In genomic region chr2:156341482-156342251, GRCh38 we compare ENCODE assay signal across 1 cellular context.
A peak's percentile ranks its signal among the peaks of the same experiment; 100 is the strongest.
TF ChIP-seq lines count a peak whose summit lies in the region.

No MANE protein-coding gene starts in this region.

TF ChIP-seq in GM12878, 131 proteins besides CTCF, POLR2A, EP300 and RAD21 (continued from another document and continues in another):
- TF ChIP-seq, protein P1, sequence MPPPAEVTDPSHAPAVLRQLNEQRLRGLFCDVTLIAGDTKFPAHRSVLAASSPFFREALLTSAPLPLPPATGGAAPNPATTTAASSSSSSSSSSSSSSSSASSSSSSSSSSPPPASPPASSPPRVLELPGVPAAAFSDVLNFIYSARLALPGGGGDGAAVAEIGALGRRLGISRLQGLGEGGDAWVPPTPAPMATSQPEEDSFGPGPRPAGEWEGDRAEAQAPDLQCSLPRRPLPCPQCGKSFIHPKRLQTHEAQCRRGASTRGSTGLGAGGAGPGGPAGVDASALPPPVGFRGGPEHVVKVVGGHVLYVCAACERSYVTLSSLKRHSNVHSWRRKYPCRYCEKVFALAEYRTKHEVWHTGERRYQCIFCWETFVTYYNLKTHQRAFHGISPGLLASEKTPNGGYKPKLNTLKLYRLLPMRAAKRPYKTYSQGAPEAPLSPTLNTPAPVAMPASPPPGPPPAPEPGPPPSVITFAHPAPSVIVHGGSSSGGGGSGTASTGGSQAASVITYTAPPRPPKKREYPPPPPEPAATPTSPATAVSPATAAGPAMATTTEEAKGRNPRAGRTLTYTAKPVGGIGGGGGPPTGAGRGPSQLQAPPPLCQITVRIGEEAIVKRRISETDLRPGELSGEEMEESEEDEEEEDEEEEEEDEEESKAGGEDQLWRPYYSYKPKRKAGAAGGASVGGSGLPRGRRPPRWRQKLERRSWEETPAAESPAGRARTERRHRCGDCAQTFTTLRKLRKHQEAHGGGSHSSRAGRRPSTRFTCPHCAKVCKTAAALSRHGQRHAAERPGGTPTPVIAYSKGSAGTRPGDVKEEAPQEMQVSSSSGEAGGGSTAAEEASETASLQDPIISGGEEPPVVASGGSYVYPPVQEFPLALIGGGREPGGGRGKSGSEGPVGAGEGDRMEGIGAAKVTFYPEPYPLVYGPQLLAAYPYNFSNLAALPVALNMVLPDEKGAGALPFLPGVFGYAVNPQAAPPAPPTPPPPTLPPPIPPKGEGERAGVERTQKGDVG (CRISPR knock-in tag; IDR thresholded peaks at IDR 0.05) = no peak
- TF ChIP-seq RBBP5 (conservative IDR thresholded peaks at IDR 0.05) (0 out of 2 replicates have a peak, but pooled peaks have one; percentile 38), E4F1 (IDR thresholded peaks at IDR 0.05; ENCODE audit: borderline replicate concordance, partially characterized antibody) (no peak), TCF12 (IDR thresholded peaks at IDR 0.05; ENCODE audit: low read depth, low read length) (0 out of 2 replicates have a peak, but pooled peaks have one; percentile 4), POLR2AphosphoS2 (IDR thresholded peaks at IDR 0.05; ENCODE audit: low read depth, low read length) (peak; percentile 84), CHD1 (IDR thresholded peaks at IDR 0.05; ENCODE audit: low read depth, low read length) (peak; percentile 52; the same call in 1 of the 2 replicates), TARDBP (IDR thresholded peaks at IDR 0.05; ENCODE audit: borderline replicate concordance) (no peak; the same call in 1 of the 2 replicates), CHD2 (IDR thresholded peaks at IDR 0.05; ENCODE audit: borderline replicate concordance, low read depth, low read length) (peak; percentile 9; the same call in 1 of the 2 replicates), BHLHE40 (IDR thresholded peaks at IDR 0.05; ENCODE audit: borderline replicate concordance in 1 of 2, low read depth in 2 of 2, low read length in 1 of 2) (peak; percentile 69 to 86; a peak in 3 of 4 replicates), ZNF24 (IDR thresholded peaks at IDR 0.05) (no peak), NBN (IDR thresholded peaks at IDR 0.05) (peak; percentile 86), BRCA1 (IDR thresholded peaks at IDR 0.05; ENCODE audit: low read depth, low read length) (no peak), NFYA (IDR thresholded peaks at IDR 0.05; ENCODE audit: borderline replicate concordance, low read depth, low read length) (no peak), SP1 (IDR thresholded peaks at IDR 0.05; ENCODE audit: low read depth, low read length) (no peak), STAT1 (conservative IDR thresholded peaks at IDR 0.05) (no peak; the same call in 1 of the 2 replicates), ATF2 (IDR thresholded peaks at IDR 0.05; ENCODE audit: low read length) (no peak; the same call in 1 of the 2 replicates), REST (IDR thresholded peaks at IDR 0.05; ENCODE audit: low read depth, low read length) (no peak), SPI1 (IDR thresholded peaks at IDR 0.05; ENCODE audit: borderline replicate concordance, insufficient read depth, low read depth, low read length) (peak; percentile 8; the same call in 1 of the 2 replicates), SIN3A (IDR thresholded peaks at IDR 0.05; ENCODE audit: low read depth, low read length) (peak; percentile 44; the same call in 1 of the 2 replicates), RAD51 (IDR thresholded peaks at IDR 0.05) (peak; percentile 28; the same call in 1 of the 2 replicates), RELB (IDR thresholded peaks at IDR 0.05; ENCODE audit: low read depth) (peak; percentile 81; the same call in 1 of the 2 replicates), MYB (IDR thresholded peaks at IDR 0.05; ENCODE audit: borderline replicate concordance, low read depth, low read length) (no peak), NFXL1 (IDR thresholded peaks at IDR 0.05; ENCODE audit: borderline replicate concordance) (no peak), RUNX3 (IDR thresholded peaks at IDR 0.05; ENCODE audit: low read length) (peak; percentile 20), SREBF1 (IDR thresholded peaks at IDR 0.05; ENCODE audit: low read length) (no peak), ZNF384 (IDR thresholded peaks at IDR 0.05; ENCODE audit: borderline replicate concordance, low read depth, low read length) (no peak)
- TF ChIP-seq, protein P2, sequence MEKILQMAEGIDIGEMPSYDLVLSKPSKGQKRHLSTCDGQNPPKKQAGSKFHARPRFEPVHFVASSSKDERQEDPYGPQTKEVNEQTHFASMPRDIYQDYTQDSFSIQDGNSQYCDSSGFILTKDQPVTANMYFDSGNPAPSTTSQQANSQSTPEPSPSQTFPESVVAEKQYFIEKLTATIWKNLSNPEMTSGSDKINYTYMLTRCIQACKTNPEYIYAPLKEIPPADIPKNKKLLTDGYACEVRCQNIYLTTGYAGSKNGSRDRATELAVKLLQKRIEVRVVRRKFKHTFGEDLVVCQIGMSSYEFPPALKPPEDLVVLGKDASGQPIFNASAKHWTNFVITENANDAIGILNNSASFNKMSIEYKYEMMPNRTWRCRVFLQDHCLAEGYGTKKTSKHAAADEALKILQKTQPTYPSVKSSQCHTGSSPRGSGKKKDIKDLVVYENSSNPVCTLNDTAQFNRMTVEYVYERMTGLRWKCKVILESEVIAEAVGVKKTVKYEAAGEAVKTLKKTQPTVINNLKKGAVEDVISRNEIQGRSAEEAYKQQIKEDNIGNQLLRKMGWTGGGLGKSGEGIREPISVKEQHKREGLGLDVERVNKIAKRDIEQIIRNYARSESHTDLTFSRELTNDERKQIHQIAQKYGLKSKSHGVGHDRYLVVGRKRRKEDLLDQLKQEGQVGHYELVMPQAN (conservative IDR thresholded peaks at IDR 0.05) = peak; percentile 71; the same call in 1 of the 2 replicates
- TF ChIP-seq, protein P3, sequence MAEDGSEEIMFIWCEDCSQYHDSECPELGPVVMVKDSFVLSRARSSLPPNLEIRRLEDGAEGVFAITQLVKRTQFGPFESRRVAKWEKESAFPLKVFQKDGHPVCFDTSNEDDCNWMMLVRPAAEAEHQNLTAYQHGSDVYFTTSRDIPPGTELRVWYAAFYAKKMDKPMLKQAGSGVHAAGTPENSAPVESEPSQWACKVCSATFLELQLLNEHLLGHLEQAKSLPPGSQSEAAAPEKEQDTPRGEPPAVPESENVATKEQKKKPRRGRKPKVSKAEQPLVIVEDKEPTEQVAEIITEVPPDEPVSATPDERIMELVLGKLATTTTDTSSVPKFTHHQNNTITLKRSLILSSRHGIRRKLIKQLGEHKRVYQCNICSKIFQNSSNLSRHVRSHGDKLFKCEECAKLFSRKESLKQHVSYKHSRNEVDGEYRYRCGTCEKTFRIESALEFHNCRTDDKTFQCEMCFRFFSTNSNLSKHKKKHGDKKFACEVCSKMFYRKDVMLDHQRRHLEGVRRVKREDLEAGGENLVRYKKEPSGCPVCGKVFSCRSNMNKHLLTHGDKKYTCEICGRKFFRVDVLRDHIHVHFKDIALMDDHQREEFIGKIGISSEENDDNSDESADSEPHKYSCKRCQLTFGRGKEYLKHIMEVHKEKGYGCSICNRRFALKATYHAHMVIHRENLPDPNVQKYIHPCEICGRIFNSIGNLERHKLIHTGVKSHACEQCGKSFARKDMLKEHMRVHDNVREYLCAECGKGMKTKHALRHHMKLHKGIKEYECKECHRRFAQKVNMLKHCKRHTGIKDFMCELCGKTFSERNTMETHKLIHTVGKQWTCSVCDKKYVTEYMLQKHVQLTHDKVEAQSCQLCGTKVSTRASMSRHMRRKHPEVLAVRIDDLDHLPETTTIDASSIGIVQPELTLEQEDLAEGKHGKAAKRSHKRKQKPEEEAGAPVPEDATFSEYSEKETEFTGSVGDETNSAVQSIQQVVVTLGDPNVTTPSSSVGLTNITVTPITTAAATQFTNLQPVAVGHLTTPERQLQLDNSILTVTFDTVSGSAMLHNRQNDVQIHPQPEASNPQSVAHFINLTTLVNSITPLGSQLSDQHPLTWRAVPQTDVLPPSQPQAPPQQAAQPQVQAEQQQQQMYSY (CRISPR knock-in tag; IDR thresholded peaks at IDR 0.05) = no peak
- TF ChIP-seq, protein P4, sequence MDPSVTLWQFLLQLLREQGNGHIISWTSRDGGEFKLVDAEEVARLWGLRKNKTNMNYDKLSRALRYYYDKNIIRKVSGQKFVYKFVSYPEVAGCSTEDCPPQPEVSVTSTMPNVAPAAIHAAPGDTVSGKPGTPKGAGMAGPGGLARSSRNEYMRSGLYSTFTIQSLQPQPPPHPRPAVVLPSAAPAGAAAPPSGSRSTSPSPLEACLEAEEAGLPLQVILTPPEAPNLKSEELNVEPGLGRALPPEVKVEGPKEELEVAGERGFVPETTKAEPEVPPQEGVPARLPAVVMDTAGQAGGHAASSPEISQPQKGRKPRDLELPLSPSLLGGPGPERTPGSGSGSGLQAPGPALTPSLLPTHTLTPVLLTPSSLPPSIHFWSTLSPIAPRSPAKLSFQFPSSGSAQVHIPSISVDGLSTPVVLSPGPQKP (IDR thresholded peaks at IDR 0.05; ENCODE audit: low read depth, low read length) = 0 out of 2 replicates have a peak, but pooled peaks have one; percentile 9
- TF ChIP-seq, protein P5, sequence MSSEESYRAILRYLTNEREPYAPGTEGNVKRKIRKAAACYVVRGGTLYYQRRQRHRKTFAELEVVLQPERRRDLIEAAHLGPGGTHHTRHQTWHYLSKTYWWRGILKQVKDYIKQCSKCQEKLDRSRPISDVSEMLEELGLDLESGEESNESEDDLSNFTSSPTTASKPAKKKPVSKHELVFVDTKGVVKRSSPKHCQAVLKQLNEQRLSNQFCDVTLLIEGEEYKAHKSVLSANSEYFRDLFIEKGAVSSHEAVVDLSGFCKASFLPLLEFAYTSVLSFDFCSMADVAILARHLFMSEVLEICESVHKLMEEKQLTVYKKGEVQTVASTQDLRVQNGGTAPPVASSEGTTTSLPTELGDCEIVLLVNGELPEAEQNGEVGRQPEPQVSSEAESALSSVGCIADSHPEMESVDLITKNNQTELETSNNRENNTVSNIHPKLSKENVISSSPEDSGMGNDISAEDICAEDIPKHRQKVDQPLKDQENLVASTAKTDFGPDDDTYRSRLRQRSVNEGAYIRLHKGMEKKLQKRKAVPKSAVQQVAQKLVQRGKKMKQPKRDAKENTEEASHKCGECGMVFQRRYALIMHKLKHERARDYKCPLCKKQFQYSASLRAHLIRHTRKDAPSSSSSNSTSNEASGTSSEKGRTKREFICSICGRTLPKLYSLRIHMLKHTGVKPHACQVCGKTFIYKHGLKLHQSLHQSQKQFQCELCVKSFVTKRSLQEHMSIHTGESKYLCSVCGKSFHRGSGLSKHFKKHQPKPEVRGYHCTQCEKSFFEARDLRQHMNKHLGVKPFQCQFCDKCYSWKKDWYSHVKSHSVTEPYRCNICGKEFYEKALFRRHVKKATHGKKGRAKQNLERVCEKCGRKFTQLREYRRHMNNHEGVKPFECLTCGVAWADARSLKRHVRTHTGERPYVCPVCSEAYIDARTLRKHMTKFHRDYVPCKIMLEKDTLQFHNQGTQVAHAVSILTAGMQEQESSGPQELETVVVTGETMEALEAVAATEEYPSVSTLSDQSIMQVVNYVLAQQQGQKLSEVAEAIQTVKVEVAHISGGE (CRISPR knock-in tag; IDR thresholded peaks at IDR 0.05) = peak; percentile 45; the same call in 1 of the 2 replicates
